10 cellular contexts compared by ENCODE assay signal in the genomic region with DNA sequence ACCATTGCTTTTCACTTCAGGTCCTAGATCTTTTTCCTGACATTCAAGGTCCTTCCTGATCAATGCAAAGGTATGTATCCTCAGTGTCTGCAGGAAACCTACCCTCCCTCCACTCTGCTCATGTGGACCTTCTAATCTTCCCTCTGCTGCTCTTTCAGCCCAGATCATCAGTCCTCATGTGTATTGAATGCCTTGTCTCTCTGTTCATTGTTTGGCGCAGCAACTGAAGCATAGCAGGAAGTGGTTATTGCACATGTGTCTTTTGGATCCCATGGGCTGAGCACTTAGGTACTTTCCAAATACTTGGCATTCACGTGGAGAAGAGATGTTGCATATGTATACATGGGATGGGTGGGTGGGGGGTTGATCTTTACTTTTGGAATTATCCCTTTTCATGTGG. TPM values are rescaled to one million over a fixed set of nuclear protein-coding genes. Genes with fewer than 3 reads are reported as not detected.
A peak's percentile ranks its signal among the peaks of the same experiment; 100 is the strongest.
DNase-seq lines count a peak whose midpoint lies in the region; ATAC-seq and TF ChIP-seq lines count a peak whose summit lies in the region.
"Had no signal": no experiment of that assay in that cellular context is flagged by ENCODE, and none has a peak within 500 bp of the region (broad histone marks: within the 10 kb centered on the region; RNA-seq: fewer than 3 reads in every experiment).

No MANE protein-coding gene starts in this region.

- no peaks in the 10 kb centered on the region for H4K20me1 ChIP-seq in MM.1S (ENCODE audit: insufficient read depth, low read length)

- DNase-seq in COLO829 (ENCODE audit: low spot score): peak; percentile 57
- DNase-seq in GM13976 (ENCODE audit: low spot score): peak; percentile 40
- DNase-seq in MM.1S: peak; percentile 39
- DNase-seq in fibroblast of mammary gland (ENCODE audit: low read depth): peak; percentile 49
- no peak for DNase-seq in mucosa of gallbladder (ENCODE audit: low spot score)
- DNase-seq in LoVo (ENCODE audit: low spot score): no peak
- no peak for DNase-seq in NOMO-1 (lab: John Stamatoyannopoulos, UW; ENCODE audit: unreplicated experiment in 2 of 2)
- DNase-seq: SIG-M5 had no signal

- H3K27ac ChIP-seq in MM.1S (ENCODE audit: low read length): no peak overlapping the region
- H3K27ac ChIP-seq: coronary artery had no signal

- no peaks in the 10 kb centered on the region for H3F3A ChIP-seq in MM.1S (ENCODE audit: insufficient read depth, low read length)

- no peaks in the 10 kb centered on the region for H3K27me3 ChIP-seq in MM.1S (replicated peaks; ENCODE audit: insufficient read depth, low read length)

- H3K9me2 ChIP-seq in MM.1S (replicated peaks; ENCODE audit: insufficient read depth, low read length): no peaks in the 10 kb centered on the region

- no peak overlapping the region for H2AFZ ChIP-seq in MM.1S (ENCODE audit: low read length)

- H3K4me1 ChIP-seq in MM.1S (ENCODE audit: low read length): peaks cover 12% of the 10 kb centered on the region

- no peaks in the 10 kb centered on the region for H3K9me3 ChIP-seq in MM.1S (replicated peaks; ENCODE audit: insufficient read depth, low read length)

- TF ChIP-seq CTCF in GM13976 (IDR thresholded peaks at IDR 0.05; ENCODE audit: borderline replicate concordance, control extremely low read depth, extremely low read depth, insufficient read depth, missing control alignments): no peak
- no peak for TF ChIP-seq CTCF in MM.1S (IDR thresholded peaks at IDR 0.05; ENCODE audit: low read length)
- TF ChIP-seq CTCF in fibroblast of mammary gland (conservative IDR thresholded peaks at IDR 0.05; ENCODE audit: control insufficient read depth, insufficient read depth, low read depth, low read length): no peak

- in situ Hi-C loops in GM13976 (cut with MboI; ENCODE audit: low sequenced_read_pairs, unreplicated experiment): no loop called here

- no peaks in the 10 kb centered on the region for H3K79me2 ChIP-seq in MM.1S (ENCODE audit: low read length)

- H3K9ac ChIP-seq in MM.1S (ENCODE audit: low read length): no peak overlapping the region

- ATAC-seq in GM18861 (IDR thresholded peaks at IDR 0.05; ENCODE audit: unreplicated experiment): no peak

- no peak overlapping the region for H3K4me2 ChIP-seq in MM.1S (ENCODE audit: low read depth, low read length)

- H3K4me3 ChIP-seq in MM.1S (ENCODE audit: low read length): no peak overlapping the region
- H3K4me3 ChIP-seq in fibroblast of mammary gland (ENCODE audit: control insufficient read depth, low read depth, low read length): no peak overlapping the region
- H3K4me3 ChIP-seq: coronary artery had no signal

- H3K36me3 ChIP-seq in MM.1S (replicated peaks; ENCODE audit: insufficient read depth, low read length): no peaks in the 10 kb centered on the region

RNA-seq across cellular contexts. Expression of gene NIN, which starts 4.3 kb away (rescaled TPM):
- total RNA-seq in mucosa of gallbladder: 28.3 TPM

RNA-seq across cellular contexts. Expression of gene ABHD12B, which starts 36.6 kb away (rescaled TPM):
- 1.0 TPM for total RNA-seq in mucosa of gallbladder

Comparison
In these comparisons a context has a peak if more than half of its experiments do, and no peak if none do; other contexts are left out.
1. DNase-seq: peak in COLO829 (single experiment), GM13976 (single experiment), MM.1S (single experiment) and fibroblast of mammary gland (single experiment); none in mucosa of gallbladder (single experiment), LoVo (single experiment) and NOMO-1 (0 of 2).